17 cellular contexts compared by ENCODE assay signal in the genomic region with DNA sequence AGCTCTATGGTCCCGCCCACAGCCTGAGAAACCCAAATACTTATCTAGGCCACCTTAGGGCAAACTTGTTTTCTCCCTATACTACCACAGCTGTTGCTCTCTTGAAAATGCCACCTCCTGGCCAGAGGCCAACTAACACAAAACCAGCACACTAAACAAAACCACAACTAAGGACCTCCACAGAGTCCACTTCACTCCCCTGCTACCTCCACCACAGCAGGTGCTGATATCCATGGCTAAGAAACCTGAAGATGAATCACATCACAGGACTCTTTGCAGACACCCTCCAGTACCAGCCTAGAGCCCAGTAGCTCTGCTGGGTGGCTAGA.
"Had no signal": no experiment of that assay in that cellular context is flagged by ENCODE, and none has a peak within 500 bp of the region (broad histone marks: within the 10 kb centered on the region; RNA-seq: fewer than 3 reads in every experiment).

No MANE protein-coding gene starts in this region.

- H3K4me3 ChIP-seq: coronary artery, esophagus squamous epithelium, prostate gland, right atrium auricular region, tibial artery, uterus had no signal

- H3K9me3 ChIP-seq: prostate gland had no signal

- ATAC-seq: activated CD4-positive, CD25-positive, alpha-beta regulatory T cell treated with anti-CD3 and anti-CD28 coated beads, Interleukin-2, amount 50 U/mL, for 24 hours; activated naive CD8-positive, alpha-beta T cell treated with anti-CD3 and anti-CD28 coated beads, Interleukin-2, amount 50 U/mL, for 24 hours; stimulated activated naive CD8-positive, alpha-beta T cell treated with anti-CD3 and anti-CD28 coated beads, Interleukin-15, Interleukin-2, amounts not matched to agents 100 U/mL and 50 U/mL, for 24 hours had no signal

- H3K4me1 ChIP-seq: prostate gland, right atrium auricular region, uterus had no signal

- DNase-seq: activated CD4-positive, alpha-beta T cell treated with anti-CD3 and anti-CD28 coated beads, Interleukin-2, amount 10 ng/mL, durations not matched to agents 7 days and 5 days; activated CD8-positive, alpha-beta memory T cell treated with anti-CD3 and anti-CD28 coated beads, Interleukin-2, amount 50 U/mL, for 4 hours; activated effector memory CD4-positive, alpha-beta T cell treated with Interleukin-2 at 50 U/mL for 16 hours; activated naive CD4-positive, alpha-beta T cell treated with anti-CD3 and anti-CD28 coated beads, Interleukin-2, amount 10 ng/mL, durations not matched to agents 7 days and 5 days; activated naive CD8-positive, alpha-beta T cell treated with anti-CD3 and anti-CD28 coated beads, Interleukin-2, amount 50 U/mL, for 24 hours; activated T-cell treated with anti-CD3 and anti-CD28 coated beads, Interleukin-2, amount 50 U/mL, for 48 hours; anterior cingulate cortex; esophagus squamous epithelium; stimulated activated naive CD8-positive, alpha-beta T cell treated with anti-CD3 and anti-CD28 coated beads, Interleukin-15, Interleukin-2, amounts not matched to agents 100 U/mL and 50 U/mL, for 24 hours; substantia nigra; T1000; tibial artery; uterus had no signal

- H3K27me3 ChIP-seq: esophagus squamous epithelium, right atrium auricular region, tibial artery, uterus had no signal

- H3K36me3 ChIP-seq: esophagus squamous epithelium, prostate gland, right atrium auricular region, tibial artery, uterus had no signal

- H3K27ac ChIP-seq: coronary artery, esophagus squamous epithelium, prostate gland, right atrium auricular region, tibial artery, uterus had no signal
